1 cellular context compared by ENCODE assay signal in the genomic region with DNA sequence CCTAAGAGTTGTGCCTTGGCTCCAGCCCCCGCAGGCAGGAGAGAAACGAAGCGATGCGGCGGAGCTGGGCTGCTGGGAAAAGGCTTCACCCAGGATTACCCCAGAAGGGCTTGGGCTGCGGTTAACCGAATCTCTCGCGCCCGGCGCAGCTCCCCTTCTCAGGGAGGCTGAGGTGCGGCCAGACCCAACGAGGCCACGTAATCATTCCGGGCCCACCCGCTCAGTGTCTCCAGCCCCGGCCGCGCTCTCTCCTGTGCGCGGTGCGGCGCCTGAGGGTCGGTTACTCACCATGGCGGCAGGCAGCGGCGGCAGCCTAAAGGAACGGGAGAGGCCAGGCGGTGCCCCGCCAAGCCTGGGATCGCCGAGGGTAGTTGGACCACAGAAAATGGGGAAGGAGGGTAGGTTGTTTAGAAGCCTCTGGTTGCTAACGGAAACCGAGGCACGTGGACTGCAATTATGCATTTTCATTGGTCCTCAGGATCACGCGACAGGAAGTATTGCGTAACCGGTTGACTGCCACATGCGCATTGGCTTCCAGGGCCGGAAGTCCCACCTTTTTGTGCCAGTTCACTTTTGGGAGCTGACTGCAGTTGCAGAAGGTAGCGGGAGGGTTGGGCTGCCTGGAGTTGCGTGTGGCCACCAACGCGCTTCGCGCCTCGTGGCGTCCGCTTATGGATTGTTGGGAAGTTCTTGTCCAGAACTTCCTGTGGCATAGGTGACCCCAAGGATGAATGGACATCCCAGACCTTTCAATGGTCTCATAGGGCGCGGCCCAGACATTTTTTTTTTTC.
TF ChIP-seq lines count a peak whose summit lies in the region.

TSS of gene LZTFL1 (minus strand) at position 419 of the 791 bp plus-strand sequence. CDS start at position 291, 128 bp downstream.

TF ChIP-seq in HepG2, 621 proteins besides CTCF, POLR2A, EP300 and RAD21 (continued from another document and continues in another):
- TF ChIP-seq USF2 (IDR thresholded peaks at IDR 0.05; ENCODE audit: low read depth, low read length) (peak; percentile 98), USF2 (CRISPR knock-in tag; IDR thresholded peaks at IDR 0.05; ENCODE audit: borderline replicate concordance) (peak; percentile 98; the same call in 1 of the 2 replicates), FOXA1 (IDR thresholded peaks at IDR 0.05) (no peak), FOXA1 (CRISPR knock-in tag; IDR thresholded peaks at IDR 0.05) (peak; percentile 9; the same call in 1 of the 2 replicates), CEBPB (IDR thresholded peaks at IDR 0.05; ENCODE audit: borderline replicate concordance, low read depth, low read length) (peak; percentile 100), GPN1 (CRISPR knock-in tag; IDR thresholded peaks at IDR 0.05; ENCODE audit: borderline replicate concordance) (no peak), ZNF710 (CRISPR knock-in tag; IDR thresholded peaks at IDR 0.05; ENCODE audit: borderline replicate concordance) (no peak), HDAC2 (CRISPR knock-in tag; IDR thresholded peaks at IDR 0.05) (peak; percentile 72), FOSL1 (CRISPR knock-in tag; IDR thresholded peaks at IDR 0.05; ENCODE audit: borderline replicate concordance) (no peak), ZNF274 (CRISPR knock-in tag; IDR thresholded peaks at IDR 0.05) (no peak), NR1H2 (CRISPR knock-in tag; IDR thresholded peaks at IDR 0.05; ENCODE audit: borderline replicate concordance, low read depth) (no peak), U2AF1 (optimal IDR thresholded peaks at IDR 0.05; ENCODE audit: low read depth, low read length) (no peak), ZNF766 (CRISPR knock-in tag; IDR thresholded peaks at IDR 0.05; ENCODE audit: borderline replicate concordance) (peak; percentile 70; the same call in 1 of the 2 replicates), POLR2AphosphoS5 (IDR thresholded peaks at IDR 0.05; ENCODE audit: low read depth, low read length) (peak; percentile 70), CSRNP2 (CRISPR knock-in tag; conservative IDR thresholded peaks at IDR 0.05; ENCODE audit: low read depth) (no peak), MAFG (CRISPR knock-in tag; IDR thresholded peaks at IDR 0.05) (no peak), AHR (CRISPR knock-in tag; IDR thresholded peaks at IDR 0.05) (peak; percentile 55; the same call in 1 of the 2 replicates), ZNF468 (CRISPR knock-in tag; IDR thresholded peaks at IDR 0.05) (peak; percentile 82; the same call in 1 of the 2 replicates), RBM39 (IDR thresholded peaks at IDR 0.05; ENCODE audit: low read depth, low read length, poor library complexity, severe bottlenecking) (peak; percentile 49), PRMT3 (CRISPR knock-in tag; IDR thresholded peaks at IDR 0.05; ENCODE audit: borderline replicate concordance, low read depth) (no peak), ZNF484 (CRISPR knock-in tag; IDR thresholded peaks at IDR 0.05; ENCODE audit: borderline replicate concordance, low read depth) (no peak), SP5 (CRISPR knock-in tag; IDR thresholded peaks at IDR 0.05; ENCODE audit: borderline replicate concordance, low read depth) (no peak), ZNF18 (CRISPR knock-in tag; IDR thresholded peaks at IDR 0.05; ENCODE audit: insufficient replicate concordance) (no peak), KLF15 (CRISPR knock-in tag; IDR thresholded peaks at IDR 0.05; ENCODE audit: borderline replicate concordance) (no peak; the same call in 1 of the 2 replicates), NRL (CRISPR knock-in tag; IDR thresholded peaks at IDR 0.05; ENCODE audit: borderline replicate concordance) (0 out of 2 replicates have a peak, but pooled peaks have one; percentile 49), ZNF496 (CRISPR knock-in tag; IDR thresholded peaks at IDR 0.05; ENCODE audit: insufficient replicate concordance) (no peak), RFX3 (CRISPR knock-in tag; IDR thresholded peaks at IDR 0.05) (peak; percentile 97), MBNL3 (CRISPR knock-in tag; conservative IDR thresholded peaks at IDR 0.05) (no peak), THAP9 (CRISPR knock-in tag; IDR thresholded peaks at IDR 0.05; ENCODE audit: borderline replicate concordance) (peak; percentile 73), ZNF34 (CRISPR knock-in tag; IDR thresholded peaks at IDR 0.05; ENCODE audit: borderline replicate concordance) (no peak), HMGXB4 (CRISPR knock-in tag; IDR thresholded peaks at IDR 0.05; ENCODE audit: borderline replicate concordance in 1 of 2, low read depth in 1 of 2) (peak in 1 of 2 experiments; percentile 23; a peak in 1 of 4 replicates)
- TF ChIP-seq, protein P1, sequence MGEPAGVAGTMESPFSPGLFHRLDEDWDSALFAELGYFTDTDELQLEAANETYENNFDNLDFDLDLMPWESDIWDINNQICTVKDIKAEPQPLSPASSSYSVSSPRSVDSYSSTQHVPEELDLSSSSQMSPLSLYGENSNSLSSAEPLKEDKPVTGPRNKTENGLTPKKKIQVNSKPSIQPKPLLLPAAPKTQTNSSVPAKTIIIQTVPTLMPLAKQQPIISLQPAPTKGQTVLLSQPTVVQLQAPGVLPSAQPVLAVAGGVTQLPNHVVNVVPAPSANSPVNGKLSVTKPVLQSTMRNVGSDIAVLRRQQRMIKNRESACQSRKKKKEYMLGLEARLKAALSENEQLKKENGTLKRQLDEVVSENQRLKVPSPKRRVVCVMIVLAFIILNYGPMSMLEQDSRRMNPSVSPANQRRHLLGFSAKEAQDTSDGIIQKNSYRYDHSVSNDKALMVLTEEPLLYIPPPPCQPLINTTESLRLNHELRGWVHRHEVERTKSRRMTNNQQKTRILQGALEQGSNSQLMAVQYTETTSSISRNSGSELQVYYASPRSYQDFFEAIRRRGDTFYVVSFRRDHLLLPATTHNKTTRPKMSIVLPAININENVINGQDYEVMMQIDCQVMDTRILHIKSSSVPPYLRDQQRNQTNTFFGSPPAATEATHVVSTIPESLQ (CRISPR knock-in tag; conservative IDR thresholded peaks at IDR 0.05): no peak
- TF ChIP-seq, protein P2, sequence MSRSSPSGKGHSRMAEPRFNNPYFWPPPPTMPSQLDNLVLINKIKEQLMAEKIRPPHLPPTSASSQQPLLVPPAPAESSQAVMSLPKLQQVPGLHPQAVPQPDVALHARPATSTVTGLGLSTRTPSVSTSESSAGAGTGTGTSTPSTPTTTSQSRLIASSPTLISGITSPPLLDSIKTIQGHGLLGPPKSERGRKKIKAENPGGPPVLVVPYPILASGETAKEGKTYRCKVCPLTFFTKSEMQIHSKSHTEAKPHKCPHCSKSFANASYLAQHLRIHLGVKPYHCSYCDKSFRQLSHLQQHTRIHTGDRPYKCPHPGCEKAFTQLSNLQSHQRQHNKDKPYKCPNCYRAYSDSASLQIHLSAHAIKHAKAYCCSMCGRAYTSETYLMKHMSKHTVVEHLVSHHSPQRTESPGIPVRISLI (CRISPR knock-in tag; IDR thresholded peaks at IDR 0.05; ENCODE audit: borderline replicate concordance): peak; percentile 12; the same call in 1 of the 2 replicates
- TF ChIP-seq, protein P3, sequence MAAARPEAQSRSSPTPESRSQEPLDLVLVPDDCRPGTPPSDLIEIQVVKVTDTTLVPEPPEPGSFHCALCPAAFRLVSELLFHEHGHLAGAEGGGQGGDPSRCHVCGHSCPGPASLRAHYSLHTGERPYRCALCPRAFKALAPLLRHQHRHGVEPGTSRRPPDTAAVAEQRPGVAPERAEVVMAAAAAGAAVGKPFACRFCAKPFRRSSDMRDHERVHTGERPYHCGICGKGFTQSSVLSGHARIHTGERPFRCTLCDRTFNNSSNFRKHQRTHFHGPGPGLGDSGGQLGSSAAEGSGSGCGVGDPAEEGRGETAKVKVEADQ (CRISPR knock-in tag; IDR thresholded peaks at IDR 0.05; ENCODE audit: borderline replicate concordance): peak; percentile 92
- TF ChIP-seq, protein P4, sequence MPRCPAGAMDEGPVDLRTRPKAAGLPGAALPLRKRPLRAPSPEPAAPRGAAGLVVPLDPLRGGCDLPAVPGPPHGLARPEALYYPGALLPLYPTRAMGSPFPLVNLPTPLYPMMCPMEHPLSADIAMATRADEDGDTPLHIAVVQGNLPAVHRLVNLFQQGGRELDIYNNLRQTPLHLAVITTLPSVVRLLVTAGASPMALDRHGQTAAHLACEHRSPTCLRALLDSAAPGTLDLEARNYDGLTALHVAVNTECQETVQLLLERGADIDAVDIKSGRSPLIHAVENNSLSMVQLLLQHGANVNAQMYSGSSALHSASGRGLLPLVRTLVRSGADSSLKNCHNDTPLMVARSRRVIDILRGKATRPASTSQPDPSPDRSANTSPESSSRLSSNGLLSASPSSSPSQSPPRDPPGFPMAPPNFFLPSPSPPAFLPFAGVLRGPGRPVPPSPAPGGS (CRISPR knock-in tag; IDR thresholded peaks at IDR 0.05): 0 out of 2 replicates have a peak, but pooled peaks have one; percentile 62
